1 cellular context compared by ENCODE assay signal in the genomic region with DNA sequence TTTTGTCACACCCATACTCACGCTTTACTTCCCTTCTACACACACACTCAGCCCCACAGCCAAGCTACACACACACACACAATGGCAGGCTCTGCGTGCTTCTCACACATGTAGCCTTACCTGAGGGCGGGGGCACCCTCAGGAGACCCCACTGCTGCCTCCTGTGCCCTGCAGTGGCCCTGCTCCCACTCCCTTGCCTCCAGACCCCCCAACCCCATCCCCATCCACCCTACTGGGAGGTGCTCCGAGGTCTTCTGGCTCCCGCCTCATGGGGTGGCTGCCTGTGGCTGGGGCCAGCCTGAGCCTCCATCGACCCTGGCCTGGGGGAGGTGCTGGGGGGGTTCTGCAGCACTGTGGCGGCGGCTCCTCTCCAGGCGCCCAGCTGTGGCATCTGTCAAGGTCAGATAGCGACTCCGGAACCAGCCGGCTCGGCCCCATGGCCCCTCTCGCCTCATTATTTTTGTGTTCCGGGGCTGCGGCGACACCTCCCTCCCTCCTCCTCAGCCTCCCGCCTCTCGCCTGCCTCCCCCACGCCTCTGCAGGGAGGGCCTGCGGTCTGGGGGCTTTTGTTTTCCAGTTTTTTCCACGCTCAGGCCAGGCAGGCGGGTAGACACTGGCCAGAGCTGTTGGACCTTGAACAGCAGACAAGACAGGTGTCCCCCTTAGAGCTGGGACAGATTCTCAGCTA.
TF ChIP-seq lines count a peak whose summit lies in the region.

No MANE protein-coding gene starts in this region.

TF ChIP-seq in K562, 482 proteins besides CTCF, POLR2A, EP300 and RAD21 (continued from another document and continues in another):
- TF ChIP-seq ARID4B (CRISPR knock-in tag; IDR thresholded peaks at IDR 0.05) = peak; percentile 83; the same call in 1 of the 2 replicates
- TF ChIP-seq MTA3 (IDR thresholded peaks at IDR 0.05; ENCODE audit: borderline replicate concordance) = peak; percentile 81
- peak; percentile 82; the same call in 1 of the 2 replicates for TF ChIP-seq CREB3L1 (IDR thresholded peaks at IDR 0.05; ENCODE audit: borderline replicate concordance, low read depth)
- no peak for TF ChIP-seq JUN (IDR thresholded peaks at IDR 0.05; ENCODE audit: borderline replicate concordance, low read depth, low read length)
- TF ChIP-seq JUN (CRISPR knock-in tag; IDR thresholded peaks at IDR 0.05; ENCODE audit: borderline replicate concordance) = 0 out of 2 replicates have a peak, but pooled peaks have one; percentile 52
- TF ChIP-seq CC2D1A (IDR thresholded peaks at IDR 0.05) = peak; percentile 89; the same call in 1 of the 2 replicates
- TF ChIP-seq TBP (optimal IDR thresholded peaks at IDR 0.05; ENCODE audit: low read depth, low read length) = peak; percentile 49
- TF ChIP-seq ZNF507 (tag; conservative IDR thresholded peaks at IDR 0.05) = no peak
- peak; percentile 35; the same call in 1 of the 2 replicates for TF ChIP-seq JUND (IDR thresholded peaks at IDR 0.05; ENCODE audit: borderline replicate concordance, low read depth, low read length)
- TF ChIP-seq JUND (tag; IDR thresholded peaks at IDR 0.05; ENCODE audit: borderline replicate concordance, low read depth, low read length) = peak; percentile 42; the same call in 1 of the 3 replicates
- TF ChIP-seq ZNF41 (CRISPR knock-in tag; conservative IDR thresholded peaks at IDR 0.05) = no peak; the same call in 1 of the 2 replicates
- TF ChIP-seq, protein P1, sequence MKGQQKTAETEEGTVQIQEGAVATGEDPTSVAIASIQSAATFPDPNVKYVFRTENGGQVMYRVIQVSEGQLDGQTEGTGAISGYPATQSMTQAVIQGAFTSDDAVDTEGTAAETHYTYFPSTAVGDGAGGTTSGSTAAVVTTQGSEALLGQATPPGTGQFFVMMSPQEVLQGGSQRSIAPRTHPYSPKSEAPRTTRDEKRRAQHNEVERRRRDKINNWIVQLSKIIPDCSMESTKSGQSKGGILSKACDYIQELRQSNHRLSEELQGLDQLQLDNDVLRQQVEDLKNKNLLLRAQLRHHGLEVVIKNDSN (CRISPR knock-in tag; IDR thresholded peaks at IDR 0.05) = 0 out of 2 replicates have a peak, but pooled peaks have one; percentile 4
- 0 out of 2 replicates have a peak, but pooled peaks have one; percentile 11 for TF ChIP-seq ZBTB17 (CRISPR knock-in tag; IDR thresholded peaks at IDR 0.05)
- TF ChIP-seq ZBTB12 (CRISPR knock-in tag; IDR thresholded peaks at IDR 0.05) = 0 out of 2 replicates have a peak, but pooled peaks have one; percentile 25
- TF ChIP-seq, protein P2, sequence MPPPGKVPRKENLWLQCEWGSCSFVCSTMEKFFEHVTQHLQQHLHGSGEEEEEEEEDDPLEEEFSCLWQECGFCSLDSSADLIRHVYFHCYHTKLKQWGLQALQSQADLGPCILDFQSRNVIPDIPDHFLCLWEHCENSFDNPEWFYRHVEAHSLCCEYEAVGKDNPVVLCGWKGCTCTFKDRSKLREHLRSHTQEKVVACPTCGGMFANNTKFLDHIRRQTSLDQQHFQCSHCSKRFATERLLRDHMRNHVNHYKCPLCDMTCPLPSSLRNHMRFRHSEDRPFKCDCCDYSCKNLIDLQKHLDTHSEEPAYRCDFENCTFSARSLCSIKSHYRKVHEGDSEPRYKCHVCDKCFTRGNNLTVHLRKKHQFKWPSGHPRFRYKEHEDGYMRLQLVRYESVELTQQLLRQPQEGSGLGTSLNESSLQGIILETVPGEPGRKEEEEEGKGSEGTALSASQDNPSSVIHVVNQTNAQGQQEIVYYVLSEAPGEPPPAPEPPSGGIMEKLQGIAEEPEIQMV (tag; conservative IDR thresholded peaks at IDR 0.05; ENCODE audit: low read depth) = no peak
- TF ChIP-seq MCM2 (IDR thresholded peaks at IDR 0.05; ENCODE audit: low read depth) = no peak
- peak; percentile 91 for TF ChIP-seq MYC (IDR thresholded peaks at IDR 0.05; ENCODE audit: low read depth, low read length)
- no peak for TF ChIP-seq MYC (CRISPR knock-in tag; IDR thresholded peaks at IDR 0.05; ENCODE audit: borderline replicate concordance, low read depth)
- no peak for TF ChIP-seq ZNF707 (CRISPR knock-in tag; conservative IDR thresholded peaks at IDR 0.05)
- TF ChIP-seq, protein P3, sequence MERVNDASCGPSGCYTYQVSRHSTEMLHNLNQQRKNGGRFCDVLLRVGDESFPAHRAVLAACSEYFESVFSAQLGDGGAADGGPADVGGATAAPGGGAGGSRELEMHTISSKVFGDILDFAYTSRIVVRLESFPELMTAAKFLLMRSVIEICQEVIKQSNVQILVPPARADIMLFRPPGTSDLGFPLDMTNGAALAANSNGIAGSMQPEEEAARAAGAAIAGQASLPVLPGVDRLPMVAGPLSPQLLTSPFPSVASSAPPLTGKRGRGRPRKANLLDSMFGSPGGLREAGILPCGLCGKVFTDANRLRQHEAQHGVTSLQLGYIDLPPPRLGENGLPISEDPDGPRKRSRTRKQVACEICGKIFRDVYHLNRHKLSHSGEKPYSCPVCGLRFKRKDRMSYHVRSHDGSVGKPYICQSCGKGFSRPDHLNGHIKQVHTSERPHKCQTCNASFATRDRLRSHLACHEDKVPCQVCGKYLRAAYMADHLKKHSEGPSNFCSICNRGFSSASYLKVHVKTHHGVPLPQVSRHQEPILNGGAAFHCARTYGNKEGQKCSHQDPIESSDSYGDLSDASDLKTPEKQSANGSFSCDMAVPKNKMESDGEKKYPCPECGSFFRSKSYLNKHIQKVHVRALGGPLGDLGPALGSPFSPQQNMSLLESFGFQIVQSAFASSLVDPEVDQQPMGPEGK (CRISPR knock-in tag; IDR thresholded peaks at IDR 0.05; ENCODE audit: borderline replicate concordance) = peak; percentile 75; the same call in 1 of the 2 replicates
- TF ChIP-seq SNRNP70 (optimal IDR thresholded peaks at IDR 0.05; ENCODE audit: low read depth, low read length) = no peak
- TF ChIP-seq ZNF592 (IDR thresholded peaks at IDR 0.05) = peak; percentile 77
- peak; percentile 79 for TF ChIP-seq GABPA (tag; conservative IDR thresholded peaks at IDR 0.05; ENCODE audit: low read depth)
- TF ChIP-seq ZNF511 (CRISPR knock-in tag; IDR thresholded peaks at IDR 0.05) = no peak; the same call in 1 of the 2 replicates
- peak; percentile 87; the same call in 1 of the 2 replicates for TF ChIP-seq NCOA1 (IDR thresholded peaks at IDR 0.05; ENCODE audit: low read depth)
- TF ChIP-seq LCOR (CRISPR knock-in tag; IDR thresholded peaks at IDR 0.05) = 0 out of 2 replicates have a peak, but pooled peaks have one; percentile 58
- TF ChIP-seq ZNF133 (CRISPR knock-in tag; IDR thresholded peaks at IDR 0.05) = no peak
- no peak for TF ChIP-seq NFATC3 (IDR thresholded peaks at IDR 0.05)
- no peak for TF ChIP-seq ZNF77 (CRISPR knock-in tag; IDR thresholded peaks at IDR 0.05)
- no peak for TF ChIP-seq ARHGAP35 (IDR thresholded peaks at IDR 0.05; ENCODE audit: partially characterized antibody)
- peak in 1 of 2 experiments; percentile 51; a peak in 2 of 4 replicates for TF ChIP-seq TEAD1 (CRISPR knock-in tag; IDR thresholded peaks at IDR 0.05)
- TF ChIP-seq SRSF1 (IDR thresholded peaks at IDR 0.05; ENCODE audit: low read depth, low read length) = 0 out of 2 replicates have a peak, but pooled peaks have one; percentile 81
- TF ChIP-seq ETV1 (tag; conservative IDR thresholded peaks at IDR 0.05; ENCODE audit: low read depth) = peak; percentile 99
- TF ChIP-seq SOX6 (IDR thresholded peaks at IDR 0.05) = peak; percentile 95
- TF ChIP-seq, protein P4, sequence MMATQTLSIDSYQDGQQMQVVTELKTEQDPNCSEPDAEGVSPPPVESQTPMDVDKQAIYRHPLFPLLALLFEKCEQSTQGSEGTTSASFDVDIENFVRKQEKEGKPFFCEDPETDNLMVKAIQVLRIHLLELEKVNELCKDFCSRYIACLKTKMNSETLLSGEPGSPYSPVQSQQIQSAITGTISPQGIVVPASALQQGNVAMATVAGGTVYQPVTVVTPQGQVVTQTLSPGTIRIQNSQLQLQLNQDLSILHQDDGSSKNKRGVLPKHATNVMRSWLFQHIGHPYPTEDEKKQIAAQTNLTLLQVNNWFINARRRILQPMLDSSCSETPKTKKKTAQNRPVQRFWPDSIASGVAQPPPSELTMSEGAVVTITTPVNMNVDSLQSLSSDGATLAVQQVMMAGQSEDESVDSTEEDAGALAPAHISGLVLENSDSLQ (IDR thresholded peaks at IDR 0.05) = peak; percentile 56
- TF ChIP-seq HMG20A (CRISPR knock-in tag; conservative IDR thresholded peaks at IDR 0.05) = no peak
- TF ChIP-seq, protein P5, sequence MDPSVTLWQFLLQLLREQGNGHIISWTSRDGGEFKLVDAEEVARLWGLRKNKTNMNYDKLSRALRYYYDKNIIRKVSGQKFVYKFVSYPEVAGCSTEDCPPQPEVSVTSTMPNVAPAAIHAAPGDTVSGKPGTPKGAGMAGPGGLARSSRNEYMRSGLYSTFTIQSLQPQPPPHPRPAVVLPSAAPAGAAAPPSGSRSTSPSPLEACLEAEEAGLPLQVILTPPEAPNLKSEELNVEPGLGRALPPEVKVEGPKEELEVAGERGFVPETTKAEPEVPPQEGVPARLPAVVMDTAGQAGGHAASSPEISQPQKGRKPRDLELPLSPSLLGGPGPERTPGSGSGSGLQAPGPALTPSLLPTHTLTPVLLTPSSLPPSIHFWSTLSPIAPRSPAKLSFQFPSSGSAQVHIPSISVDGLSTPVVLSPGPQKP (CRISPR knock-in tag; IDR thresholded peaks at IDR 0.05) = no peak
